Comparison of ENCODE assay signal across 9 cellular contexts in genomic region chr1:86753700-86754099, GRCh38.
A peak's percentile ranks its signal among the peaks of the same experiment; 100 is the strongest.
DNase-seq lines count a peak whose midpoint lies in the region; ATAC-seq and FAIRE-seq lines count a peak whose summit lies in the region.
"Had no signal": no experiment of that assay in that cellular context is flagged by ENCODE, and none has a peak within 500 bp of the region (broad histone marks: within the 10 kb centered on the region; RNA-seq: fewer than 3 reads in every experiment).

No MANE protein-coding gene starts in this region.

- peak; percentile 8 for DNase-seq in stimulated activated CD4-positive, alpha-beta T cell treated with anti-CD3 and anti-CD28 coated beads, Interleukin-1b, Interleukin-23, amount 100 ng/mL, for 48 hours
- DNase-seq in stimulated activated CD4-positive, alpha-beta T cell treated with anti-CD3 and anti-CD28 coated beads, Interleukin-15, amount 100 ng/mL, for 24 hours = no peak
- DNase-seq in NCI-H2029 (lab: John Stamatoyannopoulos, UW) (peak; percentile 65), amniotic epithelial cell (ENCODE audit: low read depth) (peak; percentile 23), urothelium cell line (ENCODE audit: low spot score) (no peak), cerebellar cortex (ENCODE audit: low spot score) (no peak)
- DNase-seq in stimulated activated effector memory CD8-positive, alpha-beta T cell treated with anti-CD3 and anti-CD28 coated beads, Interleukin-12 subunit alpha, Interleukin-12 subunit beta, amount 100 ng/mL, for 72 hours (ENCODE audit: low spot score in 2 of 2) = no peak

- no peak for FAIRE-seq in urothelium cell line (lab: Jason Lieb, UNC)

- peak; percentile 59 for ATAC-seq in stimulated activated effector memory CD8-positive, alpha-beta T cell treated with anti-CD3 and anti-CD28 coated beads, Interleukin-12 subunit alpha, Interleukin-12 subunit beta, amount 100 ng/mL, for 72 hours
- ATAC-seq in GM19328 (IDR thresholded peaks at IDR 0.05; ENCODE audit: unreplicated experiment) = no peak

- H3K4me3 Mint-ChIP-seq in stimulated activated effector memory CD8-positive, alpha-beta T cell treated with anti-CD3 and anti-CD28 coated beads, Interleukin-12 subunit alpha, Interleukin-12 subunit beta, amount 100 ng/mL, for 72 hours = no peak overlapping the region
- H3K4me3 Mint-ChIP-seq: mesothelial cell of epicardium had no signal

- H3K4me1 Mint-ChIP-seq in stimulated activated effector memory CD8-positive, alpha-beta T cell treated with anti-CD3 and anti-CD28 coated beads, Interleukin-12 subunit alpha, Interleukin-12 subunit beta, amount 100 ng/mL, for 72 hours = peaks cover 15% of the 10 kb centered on the region

- H3K36me3 Mint-ChIP-seq in stimulated activated effector memory CD8-positive, alpha-beta T cell treated with anti-CD3 and anti-CD28 coated beads, Interleukin-12 subunit alpha, Interleukin-12 subunit beta, amount 100 ng/mL, for 72 hours = no peaks in the 10 kb centered on the region
- H3K36me3 Mint-ChIP-seq: mesothelial cell of epicardium had no signal

- no peaks in the 10 kb centered on the region for H3K9me3 Mint-ChIP-seq in stimulated activated effector memory CD8-positive, alpha-beta T cell treated with anti-CD3 and anti-CD28 coated beads, Interleukin-12 subunit alpha, Interleukin-12 subunit beta, amount 100 ng/mL, for 72 hours
- H3K9me3 Mint-ChIP-seq: mesothelial cell of epicardium had no signal

- no peak overlapping the region for H3K27ac Mint-ChIP-seq in stimulated activated effector memory CD8-positive, alpha-beta T cell treated with anti-CD3 and anti-CD28 coated beads, Interleukin-12 subunit alpha, Interleukin-12 subunit beta, amount 100 ng/mL, for 72 hours
- H3K27ac Mint-ChIP-seq: mesothelial cell of epicardium had no signal

Comparison
In these comparisons a context has a peak if more than half of its experiments do, and no peak if none do; other contexts are left out.
1. DNase-seq: peak in stimulated activated CD4-positive, alpha-beta T cell treated with anti-CD3 and anti-CD28 coated beads, Interleukin-1b, Interleukin-23, amount 100 ng/mL, for 48 hours (single experiment), NCI-H2029 (single experiment) and amniotic epithelial cell (single experiment); none in stimulated activated CD4-positive, alpha-beta T cell treated with anti-CD3 and anti-CD28 coated beads, Interleukin-15, amount 100 ng/mL, for 24 hours (single experiment), stimulated activated effector memory CD8-positive, alpha-beta T cell treated with anti-CD3 and anti-CD28 coated beads, Interleukin-12 subunit alpha, Interleukin-12 subunit beta, amount 100 ng/mL, for 72 hours (0 of 2), urothelium cell line (single experiment) and cerebellar cortex (single experiment).